In genomic region chr19:1441677-1442438, GRCh38 we compare ENCODE assay signal across 16 cellular contexts. TPM values are rescaled to one million over a fixed set of nuclear protein-coding genes. Genes with fewer than 3 reads are reported as not detected.
DNase-seq lines count a peak whose midpoint lies in the region; ATAC-seq and TF ChIP-seq lines count a peak whose summit lies in the region.
"Had no signal": no experiment of that assay in that cellular context is flagged by ENCODE, and none has a peak within 500 bp of the region (broad histone marks: within the 10 kb centered on the region; RNA-seq: fewer than 3 reads in every experiment).

No MANE protein-coding gene starts in this region.

- H3K27ac ChIP-seq in 22Rv1 (peak overlapping the region; percentile 88), RWPE2 (ENCODE audit: poor library complexity, severe bottlenecking) (peak overlapping the region; percentile 76)
- no peak overlapping the region for H3K27ac ChIP-seq in CD4-positive, alpha-beta T cell (ENCODE audit: low read depth, low read length)
- H3K27ac ChIP-seq: colonic mucosa, hepatocyte had no signal

- intact Hi-C loops in CD4-positive, alpha-beta T cell (cut with DNase I, micrococcal nuclease), result no loop called here

- no peaks in the 10 kb centered on the region for H3K27me3 Mint-ChIP-seq in CD4-positive, alpha-beta T cell
- H3K27me3 Mint-ChIP-seq in effector memory CD8-positive, alpha-beta T cell, result peaks cover under 1 to 2% of the 10 kb centered on the region in 2 donors

- no peak for TF ChIP-seq CTCF in 22Rv1 (IDR thresholded peaks at IDR 0.05)
- TF ChIP-seq CTCF in CD4-positive, alpha-beta T cell (IDR thresholded peaks at IDR 0.05), result no peak
- no peak for TF ChIP-seq CTCF in RWPE2 (IDR thresholded peaks at IDR 0.05; ENCODE audit: poor library complexity, severe bottlenecking)

- H3K36me3 Mint-ChIP-seq in CD4-positive, alpha-beta T cell (ENCODE audit: low read depth), result peaks cover 52% of the 10 kb centered on the region
- H3K36me3 Mint-ChIP-seq in effector memory CD8-positive, alpha-beta T cell (ENCODE audit: insufficient read depth), result peaks cover 74% of the 10 kb centered on the region

- no peak for ATAC-seq in CD4-positive, alpha-beta T cell (ENCODE audit: poor library complexity)
- no peak for ATAC-seq in RWPE2 (ENCODE audit: low read depth)
- no peak for ATAC-seq in effector memory CD8-positive, alpha-beta T cell (replicated peaks)
- ATAC-seq in HG02973 (IDR thresholded peaks at IDR 0.05; ENCODE audit: unreplicated experiment), result no peak
- ATAC-seq: left cardiac atrium had no signal

- H3K9me3 Mint-ChIP-seq in CD4-positive, alpha-beta T cell, result no peaks in the 10 kb centered on the region
- no peaks in the 10 kb centered on the region for H3K9me3 Mint-ChIP-seq in effector memory CD8-positive, alpha-beta T cell
- H3K9me3 Mint-ChIP-seq: T-helper 1 cell treated with Interleukin-12 subunit alpha and Interleukin-12 subunit beta and Interleukin-4 antibody, amounts not matched to agents 30 μg/mL and 1 μg/mL, for 36 hours had no signal

- POLR2A ChIA-PET in CD4-positive, alpha-beta T cell (lab: Charles Lee), result interaction anchor here (1.0 kb wide), 1 partner anchor 49 kb away, joined by 3 read pairs; the partner anchor contains the start of gene REEP6

- no peak overlapping the region for H3K4me3 ChIP-seq in RWPE2 (ENCODE audit: severe bottlenecking)
- H3K4me3 ChIP-seq: colonic mucosa, hepatocyte had no signal

- no peaks in the 10 kb centered on the region for H3K9me3 ChIP-seq in CD4-positive, alpha-beta T cell (ENCODE audit: control insufficient read depth, low read length)
- H3K9me3 ChIP-seq in RWPE2 (ENCODE audit: severe bottlenecking), result no peaks in the 10 kb centered on the region
- H3K9me3 ChIP-seq: colonic mucosa had no signal

- peaks cover 9% of the 10 kb centered on the region for H3K4me1 ChIP-seq in RWPE2 (ENCODE audit: insufficient read depth, poor library complexity, severe bottlenecking)

- H3K36me3 ChIP-seq in RWPE2 (ENCODE audit: low read depth), result peaks cover 40% of the 10 kb centered on the region

- CTCF ChIA-PET in CD4-positive, alpha-beta T cell (lab: Charles Lee), result no interaction called here

- peaks cover 11% of the 10 kb centered on the region for H3K27me3 ChIP-seq in CD4-positive, alpha-beta T cell (ENCODE audit: control insufficient read depth, insufficient read depth, low read length)
- H3K27me3 ChIP-seq in RWPE2 (ENCODE audit: insufficient read depth, poor library complexity, severe bottlenecking), result peaks cover 7% of the 10 kb centered on the region

- peak overlapping the region; percentile 62 for H3K27ac Mint-ChIP-seq in CD4-positive, alpha-beta T cell
- H3K27ac Mint-ChIP-seq in effector memory CD8-positive, alpha-beta T cell, result peak overlapping the region in 1 of 2 donors; percentile 77
- H3K27ac Mint-ChIP-seq: T-helper 1 cell treated with Interleukin-12 subunit alpha and Interleukin-12 subunit beta and Interleukin-4 antibody, amounts not matched to agents 30 μg/mL and 1 μg/mL, for 36 hours had no signal

- DNase-seq in CD4-positive, alpha-beta T cell, result no peak
- DNase-seq in RWPE2 (ENCODE audit: low spot score), result no peak
- no peak for DNase-seq in effector memory CD8-positive, alpha-beta T cell
- no peak for DNase-seq in T1000 (lab: John Stamatoyannopoulos, UW)
- no peak for DNase-seq in NCI-H2107 (lab: John Stamatoyannopoulos, UW)
- DNase-seq in T-helper 1 cell, result no peak
- DNase-seq: colonic mucosa, KBM-7, left cardiac atrium, NCI-H524 treated with DMSO at 0.1 percent for 48 hours, retina had no signal

- H3K4me3 Mint-ChIP-seq in CD4-positive, alpha-beta T cell, result peak overlapping the region; percentile 75
- peak overlapping the region; percentile 8 to 99 for H3K4me3 Mint-ChIP-seq in effector memory CD8-positive, alpha-beta T cell
- H3K4me3 Mint-ChIP-seq: CD14-positive monocyte; T-helper 1 cell treated with Interleukin-12 subunit alpha and Interleukin-12 subunit beta and Interleukin-4 antibody, amounts not matched to agents 30 μg/mL and 1 μg/mL, for 36 hours had no signal

- H3K4me1 Mint-ChIP-seq in CD4-positive, alpha-beta T cell (ENCODE audit: low read depth), result peaks cover 25% of the 10 kb centered on the region
- H3K4me1 Mint-ChIP-seq in effector memory CD8-positive, alpha-beta T cell (ENCODE audit: low read depth in 2 of 2), result peaks cover 26 to 32% of the 10 kb centered on the region in 2 donors

RNA-seq across cellular contexts. Expression of gene RPS15, which starts 3.7 kb away (rescaled TPM):
- 1,000 to 10,000 TPM; 2,193 to 2,200 TPM for total RNA-seq in CD4-positive, alpha-beta T cell

RNA-seq across cellular contexts. Expression of gene APC2, which starts 8.1 kb away (rescaled TPM):
- under 1 TPM; 0.20 to 0.30 TPM for total RNA-seq in CD4-positive, alpha-beta T cell

RNA-seq across cellular contexts. Expression of gene DAZAP1, which starts 34.5 kb away (rescaled TPM):
- total RNA-seq in CD4-positive, alpha-beta T cell, result 100 to 1,000 TPM; 128 to 133 TPM

RNA-seq across cellular contexts. Expression of gene C19orf25, which starts 37.2 kb away (rescaled TPM):
- 10 to 100 TPM; 14.9 to 15.8 TPM for total RNA-seq in CD4-positive, alpha-beta T cell

RNA-seq across cellular contexts. Expression of gene GAMT, which starts 40.5 kb away (rescaled TPM):
- 10 to 100 TPM; 11.0 to 13.0 TPM for total RNA-seq in CD4-positive, alpha-beta T cell
